Comparison of ENCODE assay signal across 14 cellular contexts in the genomic region with DNA sequence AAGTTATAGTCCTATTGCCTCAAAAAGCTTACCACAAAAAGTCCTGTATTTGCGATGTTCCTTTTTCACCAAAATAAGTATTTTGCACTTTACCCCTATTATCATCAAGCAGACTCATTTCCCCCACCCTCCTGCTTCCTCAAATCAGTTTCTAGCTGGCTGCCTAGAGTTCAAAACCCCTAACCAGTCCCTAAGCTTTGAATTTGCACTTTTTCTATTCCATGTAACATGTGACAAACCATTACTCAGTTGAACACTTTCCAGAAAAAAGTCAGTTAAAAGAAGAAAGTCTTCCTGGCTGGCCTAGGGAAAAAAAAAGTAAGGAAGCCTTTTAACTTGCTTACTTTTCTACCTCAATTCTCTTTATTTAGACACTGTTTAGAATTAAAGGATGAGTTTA. TPM values are rescaled to one million over a fixed set of nuclear protein-coding genes. Genes with fewer than 3 reads are reported as not detected.
DNase-seq lines count a peak whose midpoint lies in the region; ATAC-seq and TF ChIP-seq lines count a peak whose summit lies in the region.
"Had no signal": no experiment of that assay in that cellular context is flagged by ENCODE, and none has a peak within 500 bp of the region (broad histone marks: within the 10 kb centered on the region; RNA-seq: fewer than 3 reads in every experiment).

No MANE protein-coding gene starts in this region.

- no peak overlapping the region for H3K4me3 Mint-ChIP-seq in natural killer cell
- H3K4me3 Mint-ChIP-seq: endodermal cell had no signal

- POLR2A ChIA-PET in SK-N-SH (lab: Yijun Ruan, JAX), result no interaction called here
- POLR2A ChIA-PET in A673 (lab: Charles Lee; ENCODE audit: low non-redundant PET), result no interaction called here

- H3K9ac ChIP-seq in SK-N-SH, result no peak overlapping the region

- ATAC-seq in Right ventricle myocardium superior (ENCODE audit: poor library complexity), result peak; percentile 40
- ATAC-seq in upper lobe of right lung, result peak; percentile 84
- no peak for ATAC-seq in natural killer cell

- H3K4me1 ChIP-seq in right atrium auricular region (peaks cover 0 to 32% of the 10 kb centered on the region in 2 donors), SK-N-SH (ENCODE audit: control insufficient read depth in 1 of 2, insufficient read depth in 2 of 2, low read depth in 1 of 2, low read length in 1 of 2) (peaks cover 3 to 15% of the 10 kb centered on the region in 2 experiments; a peak in 2 of 4 replicates), left ventricle myocardium inferior (peaks cover 69% of the 10 kb centered on the region), upper lobe of right lung (peaks cover 31% of the 10 kb centered on the region), A673 (ENCODE audit: insufficient read depth, low read length, poor library complexity, severe bottlenecking) (no peaks in the 10 kb centered on the region)

- H3K4me2 ChIP-seq in SK-N-SH, result peak overlapping the region; percentile 2; the same call in 1 of the 2 replicates

- no peak for TF ChIP-seq EP300 in SK-N-SH (IDR thresholded peaks at IDR 0.05; ENCODE audit: borderline replicate concordance in 1 of 2, low read depth in 1 of 2, low read length in 1 of 2)

- H3K9me3 Mint-ChIP-seq in natural killer cell, result no peaks in the 10 kb centered on the region
- H3K9me3 Mint-ChIP-seq: endodermal cell, IgD-negative memory B cell had no signal

- H3K27me3 ChIP-seq in right atrium auricular region (no peaks in the 10 kb centered on the region), SK-N-SH (ENCODE audit: insufficient read depth) (no peaks in the 10 kb centered on the region), left ventricle myocardium inferior (ENCODE audit: low read depth) (no peaks in the 10 kb centered on the region), upper lobe of right lung (no peaks in the 10 kb centered on the region), A673 (replicated peaks; ENCODE audit: insufficient read depth, low read depth, low read length, poor library complexity) (no peaks in the 10 kb centered on the region)

- TF ChIP-seq CTCF in right atrium auricular region (IDR thresholded peaks at IDR 0.05), result no peak
- TF ChIP-seq CTCF in SK-N-SH (IDR thresholded peaks at IDR 0.05), result no peak
- TF ChIP-seq CTCF in left ventricle myocardium inferior (IDR thresholded peaks at IDR 0.05; ENCODE audit: borderline replicate concordance), result no peak
- no peak for TF ChIP-seq CTCF in upper lobe of right lung (IDR thresholded peaks at IDR 0.05)
- TF ChIP-seq CTCF in A673 (conservative IDR thresholded peaks at IDR 0.05; ENCODE audit: low read depth, low read length), result no peak
- no peak for TF ChIP-seq CTCF in natural killer cell (IDR thresholded peaks at IDR 0.05)

- H3K36me3 ChIP-seq in right atrium auricular region, result no peaks in the 10 kb centered on the region
- peaks cover 0 to 54% of the 10 kb centered on the region in 2 experiments for H3K36me3 ChIP-seq in SK-N-SH (replicated peaks in 1 of 2; ENCODE audit: control insufficient read depth in 1 of 2, insufficient read depth in 2 of 2, low read length in 1 of 2)
- no peaks in the 10 kb centered on the region for H3K36me3 ChIP-seq in left ventricle myocardium inferior
- H3K36me3 ChIP-seq in upper lobe of right lung, result no peaks in the 10 kb centered on the region
- no peaks in the 10 kb centered on the region for H3K36me3 ChIP-seq in A673 (ENCODE audit: insufficient read depth, low read length, poor library complexity, severe bottlenecking)

- no peaks in the 10 kb centered on the region for H3K9me3 ChIP-seq in right atrium auricular region
- H3K9me3 ChIP-seq in SK-N-SH, result no peaks in the 10 kb centered on the region
- no peaks in the 10 kb centered on the region for H3K9me3 ChIP-seq in left ventricle myocardium inferior (replicated peaks)
- no peaks in the 10 kb centered on the region for H3K9me3 ChIP-seq in upper lobe of right lung
- H3K9me3 ChIP-seq in A673 (ENCODE audit: low read depth, low read length, poor library complexity, severe bottlenecking), result no peaks in the 10 kb centered on the region

- CTCF ChIA-PET in SK-N-SH (lab: Yijun Ruan, JAX) (interaction anchor here (1.2 kb wide), 1 partner anchor 17 kb away, joined by 3 read pairs; no protein-coding TSS in a partner anchor), A673 (lab: Charles Lee) (no interaction called here)

- intact Hi-C loops in Right ventricle myocardium superior (cut with DNase I), result no loop called here
- intact Hi-C loops in left ventricle myocardium inferior (cut with micrococcal nuclease), result no loop called here
- intact Hi-C loops in upper lobe of right lung (cut with DNase I), result no loop called here
- intact Hi-C loops in A673 (cut with micrococcal nuclease; ENCODE audit: unreplicated experiment), result no loop called here
- intact Hi-C loops in natural killer cell (cut with micrococcal nuclease), result no loop called here

- H3K4me3 ChIP-seq in right atrium auricular region (no peak overlapping the region), SK-N-SH (ENCODE audit: low read depth in 2 of 2, low read length in 1 of 2) (no peak overlapping the region), left ventricle myocardium inferior (no peak overlapping the region), upper lobe of right lung (no peak overlapping the region), A673 (ENCODE audit: low read depth, low read length, poor library complexity, severe bottlenecking) (no peak overlapping the region)

- H4K20me1 ChIP-seq in SK-N-SH (ENCODE audit: insufficient read depth), result peaks cover 96% of the 10 kb centered on the region

- no TSS peak for BruUV-seq in A673 (replicated peaks; lab: Mats Ljungman, UMichigan)

- H3K27me3 Mint-ChIP-seq in natural killer cell (ENCODE audit: low read depth in 2 of 2), result no peaks in the 10 kb centered on the region
- H3K27me3 Mint-ChIP-seq: IgD-negative memory B cell had no signal

- WGBS in SK-N-SH (ENCODE audit: low lambda C conversion rate), result 96% methylated on average over 1 of the region's 1 CpG

- H3K27ac ChIP-seq in right atrium auricular region (peak overlapping the region in 1 of 2 donors; percentile 30), SK-N-SH (ENCODE audit: low read depth in 2 of 2, low read length in 1 of 2) (peak overlapping the region; percentile 2 to 41; a peak in 2 of 4 replicates), left ventricle myocardium inferior (replicated peaks) (peak overlapping the region; percentile 14), upper lobe of right lung (no peak overlapping the region), A673 (ENCODE audit: low read depth, low read length, poor library complexity, severe bottlenecking) (no peak overlapping the region)

- peaks cover 100% of the 10 kb centered on the region for H3K79me2 ChIP-seq in SK-N-SH (ENCODE audit: insufficient read depth)

- TF ChIP-seq RAD21 in SK-N-SH (IDR thresholded peaks at IDR 0.05; ENCODE audit: low read length), result no peak

- H2AFZ ChIP-seq in SK-N-SH (ENCODE audit: low read depth), result no peak overlapping the region

- no peaks in the 10 kb centered on the region for H3K36me3 Mint-ChIP-seq in natural killer cell

- no peaks in the 10 kb centered on the region for H3K9me2 ChIP-seq in SK-N-SH

- DNase-seq in Right ventricle myocardium superior (no peak), right atrium auricular region (ENCODE audit: low spot score) (no peak), SK-N-SH (no peak), left ventricle myocardium inferior (no peak), upper lobe of right lung (no peak), glomerular visceral epithelial cell (ENCODE audit: extremely low spot score) (no peak), A673 (ENCODE audit: low spot score) (no peak), natural killer cell (no peak)
- DNase-seq: 8988T; activated gamma-delta T cell; endodermal cell; NCI-H69; stimulated activated CD8-positive, alpha-beta memory T cell treated with anti-CD3 and anti-CD28 coated beads, Interleukin-4, amount 100 ng/mL, for 48 hours had no signal

- no peak overlapping the region for H3K27ac Mint-ChIP-seq in natural killer cell
- H3K27ac Mint-ChIP-seq: endodermal cell, IgD-negative memory B cell had no signal

- peaks cover 17% of the 10 kb centered on the region for H3F3A ChIP-seq in SK-N-SH (replicated peaks; ENCODE audit: insufficient read depth)

- peaks cover 0 to 13% of the 10 kb centered on the region in 2 donors for H3K4me1 Mint-ChIP-seq in natural killer cell

TF ChIP-seq in SK-N-SH, 30 proteins besides CTCF, POLR2A, EP300 and RAD21:
- peak; percentile 33; the same call in 1 of the 2 replicates for TF ChIP-seq MAX (IDR thresholded peaks at IDR 0.05; ENCODE audit: low read depth)
- no peak; the same call in 1 of the 2 replicates for TF ChIP-seq NFIC (IDR thresholded peaks at IDR 0.05; ENCODE audit: borderline replicate concordance)

RNA-seq across cellular contexts. Expression of gene CEP170, which starts 8.2 kb away (rescaled TPM):
- total RNA-seq in Right ventricle myocardium superior (45.0 TPM), right atrium auricular region (10 to 100 TPM; 28.4 to 29.1 TPM), left ventricle myocardium inferior (51.3 TPM), upper lobe of right lung (86.5 TPM), A673 (2021) (62.4 and 67.8 TPM in 2 replicates), natural killer cell (10 to 100 TPM; 13.5 to 22.7 (median 19.1) TPM)
- 67.2 and 76.6 TPM in 2 replicates for polyA plus RNA-seq in SK-N-SH (2012; rRNA removed)
- polyA plus RNA-seq in SK-N-SH (2012; cell fraction: cytosol; rRNA removed), result 64.6 and 69.6 TPM in 2 replicates
- 100 and 203 TPM in 2 replicates for polyA plus RNA-seq in SK-N-SH (2012; cell fraction: nucleus; rRNA removed)

RNA-seq across cellular contexts. Expression of gene SDCCAG8, which starts 8.9 kb away (rescaled TPM):
- total RNA-seq in Right ventricle myocardium superior (16.5 TPM), right atrium auricular region (10 to 100 TPM; 29.0 to 34.5 TPM), left ventricle myocardium inferior (21.4 TPM), upper lobe of right lung (71.9 TPM), A673 (2021) (9.1 and 9.7 TPM in 2 replicates), natural killer cell (10 to 100 TPM; 17.8 to 28.3 (median 21.2) TPM)
- polyA plus RNA-seq in SK-N-SH (2012; rRNA removed), result 22.7 and 26.7 TPM in 2 replicates
- polyA plus RNA-seq in SK-N-SH (2012; cell fraction: cytosol; rRNA removed), result 31.4 and 34.9 TPM in 2 replicates
- 39.2 and 50.7 TPM in 2 replicates for polyA plus RNA-seq in SK-N-SH (2012; cell fraction: nucleus; rRNA removed)

Comparison
In these comparisons a context has a peak if more than half of its experiments do, and no peak if none do; other contexts are left out.
1. ATAC-seq: peak in Right ventricle myocardium superior (single experiment) and upper lobe of right lung (single experiment); none in natural killer cell (0 of 3).
2. H3K27ac ChIP-seq: peak in SK-N-SH (2 of 2) and left ventricle myocardium inferior (single experiment); none in upper lobe of right lung (single experiment) and A673 (single experiment).